ENCODE assay signal across 1 cellular context in the genomic region with DNA sequence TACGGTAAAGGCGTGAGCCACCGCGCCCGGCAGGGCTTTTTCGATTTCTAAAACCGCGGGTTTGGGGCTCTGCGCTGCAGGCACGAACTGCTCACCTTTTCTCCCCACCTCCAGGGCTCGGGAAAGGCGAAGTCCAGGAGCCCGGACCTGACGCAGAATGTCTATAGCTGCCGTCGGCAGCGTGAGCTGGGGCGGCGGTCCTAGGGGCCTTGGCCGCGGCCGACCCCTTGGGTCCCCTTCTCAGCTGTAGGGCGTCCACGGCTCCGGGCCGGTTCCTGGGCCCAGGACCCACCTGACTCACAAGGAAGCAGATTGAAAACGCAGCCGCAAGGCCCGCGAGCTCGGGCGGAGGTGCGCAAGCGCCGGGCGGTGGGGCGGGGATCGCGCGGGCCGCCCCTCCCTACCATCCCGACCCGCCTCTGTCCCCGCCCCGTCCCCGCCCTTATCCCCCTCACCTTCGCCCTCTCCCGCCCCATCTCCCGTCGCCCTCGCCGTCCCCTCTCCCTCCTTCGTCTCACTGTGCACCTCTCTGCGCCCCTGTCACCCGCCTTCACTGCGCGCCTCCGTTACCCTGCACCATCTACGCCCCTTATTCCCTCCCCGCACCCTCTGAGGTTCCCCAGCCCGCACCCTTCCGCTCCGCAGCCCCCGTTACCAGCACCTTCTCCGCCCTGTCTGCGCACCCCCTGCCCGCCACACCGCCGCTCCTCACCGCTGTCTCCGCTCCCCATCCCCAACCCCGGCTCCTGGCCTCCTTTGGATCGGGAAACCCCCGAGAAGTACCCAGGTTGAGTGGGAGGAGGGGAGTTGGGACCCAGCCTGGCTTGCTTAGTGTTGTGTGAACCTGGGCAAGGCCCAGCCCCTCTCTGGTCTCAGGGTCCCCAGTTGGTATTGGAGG.
A peak's percentile ranks its signal among the peaks of the same experiment; 100 is the strongest.
TF ChIP-seq lines count a peak whose summit lies in the region.

TSS of gene HDHD3 (minus strand) at position 353 of the 898 bp plus-strand sequence. CDS start 2,632 bp downstream, outside the sequence.

TF ChIP-seq in HepG2, 621 proteins besides CTCF, POLR2A, EP300 and RAD21 (continued from another document and continues in another):
- 0 out of 2 replicates have a peak, but pooled peaks have one; percentile 36 for TF ChIP-seq ATF5 (CRISPR knock-in tag; IDR thresholded peaks at IDR 0.05; ENCODE audit: low read depth)
- peak; percentile 35; the same call in 1 of the 2 replicates for TF ChIP-seq MYC (CRISPR knock-in tag; IDR thresholded peaks at IDR 0.05; ENCODE audit: borderline replicate concordance)
- 0 out of 2 replicates have a peak, but pooled peaks have one; percentile 36 for TF ChIP-seq ZNF672 (CRISPR knock-in tag; IDR thresholded peaks at IDR 0.05)
- peak; percentile 83 for TF ChIP-seq ZFX (CRISPR knock-in tag; IDR thresholded peaks at IDR 0.05; ENCODE audit: low read depth)
- peak; percentile 54; the same call in 1 of the 2 replicates for TF ChIP-seq ZNF501 (CRISPR knock-in tag; IDR thresholded peaks at IDR 0.05)
- TF ChIP-seq SALL1 (CRISPR knock-in tag; IDR thresholded peaks at IDR 0.05) = peak; percentile 35
- TF ChIP-seq ZNF546 (CRISPR knock-in tag; conservative IDR thresholded peaks at IDR 0.05) = peak; percentile 79; the same call in 1 of the 2 replicates
- TF ChIP-seq SAP130 (CRISPR knock-in tag; IDR thresholded peaks at IDR 0.05; ENCODE audit: low read depth) = peak; percentile 82
- 0 out of 2 replicates have a peak, but pooled peaks have one; percentile 7 for TF ChIP-seq ZNF629 (CRISPR knock-in tag; conservative IDR thresholded peaks at IDR 0.05)
- TF ChIP-seq ZNF790 (CRISPR knock-in tag; IDR thresholded peaks at IDR 0.05; ENCODE audit: borderline replicate concordance) = peak; percentile 56; the same call in 1 of the 2 replicates
- TF ChIP-seq, protein P1, sequence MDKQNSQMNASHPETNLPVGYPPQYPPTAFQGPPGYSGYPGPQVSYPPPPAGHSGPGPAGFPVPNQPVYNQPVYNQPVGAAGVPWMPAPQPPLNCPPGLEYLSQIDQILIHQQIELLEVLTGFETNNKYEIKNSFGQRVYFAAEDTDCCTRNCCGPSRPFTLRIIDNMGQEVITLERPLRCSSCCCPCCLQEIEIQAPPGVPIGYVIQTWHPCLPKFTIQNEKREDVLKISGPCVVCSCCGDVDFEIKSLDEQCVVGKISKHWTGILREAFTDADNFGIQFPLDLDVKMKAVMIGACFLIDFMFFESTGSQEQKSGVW (CRISPR knock-in tag; IDR thresholded peaks at IDR 0.05; ENCODE audit: borderline replicate concordance) = 0 out of 2 replicates have a peak, but pooled peaks have one; percentile 40
- no peak for TF ChIP-seq CEBPG (CRISPR knock-in tag; IDR thresholded peaks at IDR 0.05)
- TF ChIP-seq HDAC1 (CRISPR knock-in tag; IDR thresholded peaks at IDR 0.05) = peak; percentile 76
- TF ChIP-seq TEAD3 (CRISPR knock-in tag; optimal IDR thresholded peaks at IDR 0.05; ENCODE audit: borderline replicate concordance) = peak; percentile 47
- peak; percentile 76 for TF ChIP-seq ARID4A (CRISPR knock-in tag; IDR thresholded peaks at IDR 0.05; ENCODE audit: borderline replicate concordance)
- 0 out of 2 replicates have a peak, but pooled peaks have one; percentile 31 for TF ChIP-seq ZZZ3 (CRISPR knock-in tag; IDR thresholded peaks at IDR 0.05; ENCODE audit: borderline replicate concordance)
- peak; percentile 39; the same call in 1 of the 2 replicates for TF ChIP-seq SIN3B (IDR thresholded peaks at IDR 0.05; ENCODE audit: low read length)
- peak; percentile 76 for TF ChIP-seq SP5 (CRISPR knock-in tag; IDR thresholded peaks at IDR 0.05; ENCODE audit: borderline replicate concordance, low read depth)
- TF ChIP-seq SOX6 (IDR thresholded peaks at IDR 0.05) = no peak
- TF ChIP-seq SOX6 (CRISPR knock-in tag; IDR thresholded peaks at IDR 0.05) = peak; percentile 31; the same call in 1 of the 2 replicates
- peak; percentile 49; the same call in 1 of the 2 replicates for TF ChIP-seq ZNF331 (CRISPR knock-in tag; IDR thresholded peaks at IDR 0.05)
- TF ChIP-seq HOXA9 (CRISPR knock-in tag; IDR thresholded peaks at IDR 0.05; ENCODE audit: borderline replicate concordance) = peak; percentile 76; the same call in 1 of the 2 replicates
- no peak for TF ChIP-seq CAMTA2 (CRISPR knock-in tag; IDR thresholded peaks at IDR 0.05; ENCODE audit: borderline replicate concordance)
- TF ChIP-seq ZNF589 (CRISPR knock-in tag; conservative IDR thresholded peaks at IDR 0.05) = 0 out of 2 replicates have a peak, but pooled peaks have one; percentile 54
- TF ChIP-seq HDAC2 (CRISPR knock-in tag; IDR thresholded peaks at IDR 0.05) = no peak
- peak; percentile 14; the same call in 1 of the 2 replicates for TF ChIP-seq NCOA2 (CRISPR knock-in tag; IDR thresholded peaks at IDR 0.05)
- peak in 1 of 2 experiments; percentile 25; a peak in 1 of 4 replicates for TF ChIP-seq ATF4 (CRISPR knock-in tag; IDR thresholded peaks at IDR 0.05)
- TF ChIP-seq ZNF124 (CRISPR knock-in tag; IDR thresholded peaks at IDR 0.05) = no peak
- TF ChIP-seq HOXD1 (CRISPR knock-in tag; IDR thresholded peaks at IDR 0.05) = 0 out of 2 replicates have a peak, but pooled peaks have one; percentile 44
- TF ChIP-seq NFE2L1 (CRISPR knock-in tag; IDR thresholded peaks at IDR 0.05; ENCODE audit: borderline replicate concordance) = no peak
- 0 out of 2 replicates have a peak, but pooled peaks have one; percentile 10 for TF ChIP-seq ZNF770 (CRISPR knock-in tag; IDR thresholded peaks at IDR 0.05)
- TF ChIP-seq NCOA1 (CRISPR knock-in tag; IDR thresholded peaks at IDR 0.05) = peak; percentile 62; the same call in 1 of the 2 replicates
- TF ChIP-seq ZNF737 (CRISPR knock-in tag; IDR thresholded peaks at IDR 0.05; ENCODE audit: borderline replicate concordance) = no peak
- TF ChIP-seq ZBTB20 (CRISPR knock-in tag; IDR thresholded peaks at IDR 0.05; ENCODE audit: borderline replicate concordance, low read depth) = peak; percentile 39; the same call in 1 of the 2 replicates
- peak; percentile 59; the same call in 1 of the 2 replicates for TF ChIP-seq KDM5A (IDR thresholded peaks at IDR 0.05; ENCODE audit: borderline replicate concordance, low read length)
- TF ChIP-seq, protein P2, sequence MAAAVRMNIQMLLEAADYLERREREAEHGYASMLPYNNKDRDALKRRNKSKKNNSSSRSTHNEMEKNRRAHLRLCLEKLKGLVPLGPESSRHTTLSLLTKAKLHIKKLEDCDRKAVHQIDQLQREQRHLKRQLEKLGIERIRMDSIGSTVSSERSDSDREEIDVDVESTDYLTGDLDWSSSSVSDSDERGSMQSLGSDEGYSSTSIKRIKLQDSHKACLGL (CRISPR knock-in tag; IDR thresholded peaks at IDR 0.05) = peak; percentile 87
- no peak for TF ChIP-seq ZNF232 (CRISPR knock-in tag; IDR thresholded peaks at IDR 0.05; ENCODE audit: borderline replicate concordance)
- no peak; the same call in 1 of the 2 replicates for TF ChIP-seq MAX (IDR thresholded peaks at IDR 0.05)
- TF ChIP-seq NFRKB (IDR thresholded peaks at IDR 0.05) = no peak
- peak; percentile 59; the same call in 1 of the 2 replicates for TF ChIP-seq ZNF414 (CRISPR knock-in tag; IDR thresholded peaks at IDR 0.05)
- TF ChIP-seq, protein P3, sequence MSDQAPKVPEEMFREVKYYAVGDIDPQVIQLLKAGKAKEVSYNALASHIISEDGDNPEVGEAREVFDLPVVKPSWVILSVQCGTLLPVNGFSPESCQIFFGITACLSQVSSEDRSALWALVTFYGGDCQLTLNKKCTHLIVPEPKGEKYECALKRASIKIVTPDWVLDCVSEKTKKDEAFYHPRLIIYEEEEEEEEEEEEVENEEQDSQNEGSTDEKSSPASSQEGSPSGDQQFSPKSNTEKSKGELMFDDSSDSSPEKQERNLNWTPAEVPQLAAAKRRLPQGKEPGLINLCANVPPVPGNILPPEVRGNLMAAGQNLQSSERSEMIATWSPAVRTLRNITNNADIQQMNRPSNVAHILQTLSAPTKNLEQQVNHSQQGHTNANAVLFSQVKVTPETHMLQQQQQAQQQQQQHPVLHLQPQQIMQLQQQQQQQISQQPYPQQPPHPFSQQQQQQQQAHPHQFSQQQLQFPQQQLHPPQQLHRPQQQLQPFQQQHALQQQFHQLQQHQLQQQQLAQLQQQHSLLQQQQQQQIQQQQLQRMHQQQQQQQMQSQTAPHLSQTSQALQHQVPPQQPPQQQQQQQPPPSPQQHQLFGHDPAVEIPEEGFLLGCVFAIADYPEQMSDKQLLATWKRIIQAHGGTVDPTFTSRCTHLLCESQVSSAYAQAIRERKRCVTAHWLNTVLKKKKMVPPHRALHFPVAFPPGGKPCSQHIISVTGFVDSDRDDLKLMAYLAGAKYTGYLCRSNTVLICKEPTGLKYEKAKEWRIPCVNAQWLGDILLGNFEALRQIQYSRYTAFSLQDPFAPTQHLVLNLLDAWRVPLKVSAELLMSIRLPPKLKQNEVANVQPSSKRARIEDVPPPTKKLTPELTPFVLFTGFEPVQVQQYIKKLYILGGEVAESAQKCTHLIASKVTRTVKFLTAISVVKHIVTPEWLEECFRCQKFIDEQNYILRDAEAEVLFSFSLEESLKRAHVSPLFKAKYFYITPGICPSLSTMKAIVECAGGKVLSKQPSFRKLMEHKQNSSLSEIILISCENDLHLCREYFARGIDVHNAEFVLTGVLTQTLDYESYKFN (CRISPR knock-in tag; conservative IDR thresholded peaks at IDR 0.05) = peak; percentile 63
- peak; percentile 25; the same call in 1 of the 2 replicates for TF ChIP-seq ZBTB38 (CRISPR knock-in tag; IDR thresholded peaks at IDR 0.05)
- peak; percentile 20; the same call in 1 of the 2 replicates for TF ChIP-seq HNF4A (CRISPR knock-in tag; IDR thresholded peaks at IDR 0.05)
- TF ChIP-seq ZMAT3 (CRISPR knock-in tag; conservative IDR thresholded peaks at IDR 0.05) = no peak
- TF ChIP-seq SMARCE1 (IDR thresholded peaks at IDR 0.05; ENCODE audit: borderline replicate concordance) = no peak
- TF ChIP-seq TAF1 (CRISPR knock-in tag; IDR thresholded peaks at IDR 0.05) = peak; percentile 92
- peak; percentile 80; the same call in 1 of the 2 replicates for TF ChIP-seq ZNF580 (CRISPR knock-in tag; IDR thresholded peaks at IDR 0.05; ENCODE audit: borderline replicate concordance, low read depth)
- 0 out of 2 replicates have a peak, but pooled peaks have one; percentile 78 for TF ChIP-seq PCBP1 (IDR thresholded peaks at IDR 0.05; ENCODE audit: borderline replicate concordance, low read depth, low read length)
